In the genomic region with DNA sequence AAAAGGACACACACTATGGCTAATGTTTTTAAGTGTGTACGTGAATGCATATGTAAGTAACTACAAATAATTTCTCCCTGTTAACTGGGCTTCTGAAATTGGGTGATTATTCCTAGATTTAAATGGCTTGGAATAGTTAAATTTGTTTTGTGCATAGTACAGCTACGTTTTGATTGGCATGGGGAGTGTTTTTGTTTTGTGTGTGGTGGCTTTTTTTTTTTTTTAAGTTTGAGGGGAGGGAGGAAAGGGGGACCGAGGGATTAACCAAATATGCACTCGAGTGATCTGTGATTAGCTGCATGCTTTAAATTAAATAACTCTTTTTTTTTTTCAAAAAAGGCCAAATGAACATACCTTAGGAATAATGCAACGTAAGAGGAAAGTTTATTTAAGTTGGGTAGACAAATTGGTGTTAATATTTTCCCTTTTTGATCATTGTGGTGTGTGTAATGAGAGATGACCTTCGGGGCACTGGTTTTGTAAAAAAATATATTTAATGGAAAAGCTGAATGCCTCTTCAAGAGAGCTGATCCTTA, we compare ENCODE assay signal across 8 cellular contexts. TPM values are rescaled to one million over a fixed set of nuclear protein-coding genes. Genes with fewer than 3 reads are reported as not detected.
DNase-seq lines count a peak whose midpoint lies in the region; ATAC-seq and TF ChIP-seq lines count a peak whose summit lies in the region.

No MANE protein-coding gene starts in this region.

- H3K9me3 ChIP-seq in T-helper 17 cell (ENCODE audit: control insufficient read depth, low read length, poor library complexity, severe bottlenecking) (no peaks in the 10 kb centered on the region), skeletal muscle satellite cell (replicated peaks; ENCODE audit: low read length) (no peaks in the 10 kb centered on the region), mucosa of descending colon (no peaks in the 10 kb centered on the region)

- no peak overlapping the region for H2AFZ ChIP-seq in GM23338

- H3K36me3 Mint-ChIP-seq in GM23338 (ENCODE audit: low read depth), result peaks cover 57% of the 10 kb centered on the region
- no peaks in the 10 kb centered on the region for H3K36me3 Mint-ChIP-seq in T-helper 17 cell (ENCODE audit: low read depth)

- no peaks in the 10 kb centered on the region for H3K36me3 ChIP-seq in GM23338 (ENCODE audit: insufficient read depth)
- H3K36me3 ChIP-seq in skeletal muscle satellite cell (ENCODE audit: insufficient read depth, low read length), result no peaks in the 10 kb centered on the region
- no peaks in the 10 kb centered on the region for H3K36me3 ChIP-seq in mucosa of descending colon (ENCODE audit: low read depth)

- peaks cover 58% of the 10 kb centered on the region for H3K4me1 Mint-ChIP-seq in GM23338
- peaks cover 47% of the 10 kb centered on the region for H3K4me1 Mint-ChIP-seq in T-helper 17 cell

- H3K9me3 Mint-ChIP-seq in GM23338, result peaks cover 8% of the 10 kb centered on the region; the same call in 2 of the 3 replicates

- ATAC-seq in GM23338 (no peak), T-helper 17 cell (no peak), HG02759 (IDR thresholded peaks at IDR 0.05; ENCODE audit: unreplicated experiment) (no peak), HG03095 (IDR thresholded peaks at IDR 0.05; ENCODE audit: unreplicated experiment) (no peak), mucosa of descending colon (no peak)

- DNase-seq in GM23338 (ENCODE audit: low spot score) (no peak), T-helper 17 cell (no peak), foreskin fibroblast (no peak), RPMI8226 (no peak), mucosa of descending colon (no peak)

- no peaks in the 10 kb centered on the region for H3K9me2 ChIP-seq in GM23338 (ENCODE audit: insufficient read depth)

- peak overlapping the region; percentile 74 for H3K27ac ChIP-seq in GM23338 (ENCODE audit: low read depth)

- peak overlapping the region; percentile 98 for H3K9ac ChIP-seq in skeletal muscle satellite cell (ENCODE audit: low read depth, low read length)

- H3K4me3 ChIP-seq in GM23338 (peak overlapping the region; percentile 92), foreskin fibroblast (ENCODE audit: low read depth in 1 of 2, low read length in 2 of 2) (peak overlapping the region; percentile 57 to 86), skeletal muscle satellite cell (ENCODE audit: low read length) (peak overlapping the region; percentile 90), mucosa of descending colon (no peak overlapping the region)

- peaks cover 12% of the 10 kb centered on the region; the same call in 1 of the 2 replicates for H3F3A ChIP-seq in GM23338 (replicated peaks; ENCODE audit: low read depth)

- H3K27me3 Mint-ChIP-seq in GM23338 (ENCODE audit: insufficient read depth, low read depth, poor library complexity) (peaks cover 26% of the 10 kb centered on the region), T-helper 17 cell (no peaks in the 10 kb centered on the region)

- H3K79me2 ChIP-seq in GM23338 (replicated peaks; ENCODE audit: insufficient read depth), result peaks cover 77% of the 10 kb centered on the region

- H3K4me1 ChIP-seq in GM23338 (ENCODE audit: insufficient read depth) (peaks cover 42% of the 10 kb centered on the region), skeletal muscle satellite cell (ENCODE audit: control insufficient read depth, insufficient read depth, low read length) (peaks cover 21% of the 10 kb centered on the region), mucosa of descending colon (ENCODE audit: low read depth) (peaks cover 19% of the 10 kb centered on the region)

- intact Hi-C loops in mucosa of descending colon (cut with DNase I, micrococcal nuclease), result no loop called here

- peaks cover 52% of the 10 kb centered on the region for H4K20me1 ChIP-seq in GM23338 (replicated peaks; ENCODE audit: insufficient read depth)

- TF ChIP-seq CTCF in GM23338 (conservative IDR thresholded peaks at IDR 0.05; ENCODE audit: low read depth in 2 of 2) (no peak), foreskin fibroblast (IDR thresholded peaks at IDR 0.05; ENCODE audit: low read depth, low read length) (no peak), mucosa of descending colon (IDR thresholded peaks at IDR 0.05) (no peak)

- no peaks in the 10 kb centered on the region for H3K27me3 ChIP-seq in GM23338 (ENCODE audit: insufficient read depth)
- H3K27me3 ChIP-seq in skeletal muscle satellite cell (ENCODE audit: control insufficient read depth, insufficient read depth, low read length), result no peaks in the 10 kb centered on the region

- H3K27ac Mint-ChIP-seq in GM23338 (peak overlapping the region; percentile 97), T-helper 17 cell (peak overlapping the region; percentile 98)

- peak overlapping the region; percentile 87 for H3K4me2 ChIP-seq in GM23338
- peak overlapping the region; percentile 85 for H3K4me2 ChIP-seq in skeletal muscle satellite cell (ENCODE audit: low read length)

- peak overlapping the region; percentile 98 for H3K4me3 Mint-ChIP-seq in GM23338
- peak overlapping the region; percentile 99 for H3K4me3 Mint-ChIP-seq in T-helper 17 cell

TF ChIP-seq in GM23338, 12 proteins besides CTCF, POLR2A, EP300 and RAD21 (continues in another document):
- TF ChIP-seq, protein P1, sequence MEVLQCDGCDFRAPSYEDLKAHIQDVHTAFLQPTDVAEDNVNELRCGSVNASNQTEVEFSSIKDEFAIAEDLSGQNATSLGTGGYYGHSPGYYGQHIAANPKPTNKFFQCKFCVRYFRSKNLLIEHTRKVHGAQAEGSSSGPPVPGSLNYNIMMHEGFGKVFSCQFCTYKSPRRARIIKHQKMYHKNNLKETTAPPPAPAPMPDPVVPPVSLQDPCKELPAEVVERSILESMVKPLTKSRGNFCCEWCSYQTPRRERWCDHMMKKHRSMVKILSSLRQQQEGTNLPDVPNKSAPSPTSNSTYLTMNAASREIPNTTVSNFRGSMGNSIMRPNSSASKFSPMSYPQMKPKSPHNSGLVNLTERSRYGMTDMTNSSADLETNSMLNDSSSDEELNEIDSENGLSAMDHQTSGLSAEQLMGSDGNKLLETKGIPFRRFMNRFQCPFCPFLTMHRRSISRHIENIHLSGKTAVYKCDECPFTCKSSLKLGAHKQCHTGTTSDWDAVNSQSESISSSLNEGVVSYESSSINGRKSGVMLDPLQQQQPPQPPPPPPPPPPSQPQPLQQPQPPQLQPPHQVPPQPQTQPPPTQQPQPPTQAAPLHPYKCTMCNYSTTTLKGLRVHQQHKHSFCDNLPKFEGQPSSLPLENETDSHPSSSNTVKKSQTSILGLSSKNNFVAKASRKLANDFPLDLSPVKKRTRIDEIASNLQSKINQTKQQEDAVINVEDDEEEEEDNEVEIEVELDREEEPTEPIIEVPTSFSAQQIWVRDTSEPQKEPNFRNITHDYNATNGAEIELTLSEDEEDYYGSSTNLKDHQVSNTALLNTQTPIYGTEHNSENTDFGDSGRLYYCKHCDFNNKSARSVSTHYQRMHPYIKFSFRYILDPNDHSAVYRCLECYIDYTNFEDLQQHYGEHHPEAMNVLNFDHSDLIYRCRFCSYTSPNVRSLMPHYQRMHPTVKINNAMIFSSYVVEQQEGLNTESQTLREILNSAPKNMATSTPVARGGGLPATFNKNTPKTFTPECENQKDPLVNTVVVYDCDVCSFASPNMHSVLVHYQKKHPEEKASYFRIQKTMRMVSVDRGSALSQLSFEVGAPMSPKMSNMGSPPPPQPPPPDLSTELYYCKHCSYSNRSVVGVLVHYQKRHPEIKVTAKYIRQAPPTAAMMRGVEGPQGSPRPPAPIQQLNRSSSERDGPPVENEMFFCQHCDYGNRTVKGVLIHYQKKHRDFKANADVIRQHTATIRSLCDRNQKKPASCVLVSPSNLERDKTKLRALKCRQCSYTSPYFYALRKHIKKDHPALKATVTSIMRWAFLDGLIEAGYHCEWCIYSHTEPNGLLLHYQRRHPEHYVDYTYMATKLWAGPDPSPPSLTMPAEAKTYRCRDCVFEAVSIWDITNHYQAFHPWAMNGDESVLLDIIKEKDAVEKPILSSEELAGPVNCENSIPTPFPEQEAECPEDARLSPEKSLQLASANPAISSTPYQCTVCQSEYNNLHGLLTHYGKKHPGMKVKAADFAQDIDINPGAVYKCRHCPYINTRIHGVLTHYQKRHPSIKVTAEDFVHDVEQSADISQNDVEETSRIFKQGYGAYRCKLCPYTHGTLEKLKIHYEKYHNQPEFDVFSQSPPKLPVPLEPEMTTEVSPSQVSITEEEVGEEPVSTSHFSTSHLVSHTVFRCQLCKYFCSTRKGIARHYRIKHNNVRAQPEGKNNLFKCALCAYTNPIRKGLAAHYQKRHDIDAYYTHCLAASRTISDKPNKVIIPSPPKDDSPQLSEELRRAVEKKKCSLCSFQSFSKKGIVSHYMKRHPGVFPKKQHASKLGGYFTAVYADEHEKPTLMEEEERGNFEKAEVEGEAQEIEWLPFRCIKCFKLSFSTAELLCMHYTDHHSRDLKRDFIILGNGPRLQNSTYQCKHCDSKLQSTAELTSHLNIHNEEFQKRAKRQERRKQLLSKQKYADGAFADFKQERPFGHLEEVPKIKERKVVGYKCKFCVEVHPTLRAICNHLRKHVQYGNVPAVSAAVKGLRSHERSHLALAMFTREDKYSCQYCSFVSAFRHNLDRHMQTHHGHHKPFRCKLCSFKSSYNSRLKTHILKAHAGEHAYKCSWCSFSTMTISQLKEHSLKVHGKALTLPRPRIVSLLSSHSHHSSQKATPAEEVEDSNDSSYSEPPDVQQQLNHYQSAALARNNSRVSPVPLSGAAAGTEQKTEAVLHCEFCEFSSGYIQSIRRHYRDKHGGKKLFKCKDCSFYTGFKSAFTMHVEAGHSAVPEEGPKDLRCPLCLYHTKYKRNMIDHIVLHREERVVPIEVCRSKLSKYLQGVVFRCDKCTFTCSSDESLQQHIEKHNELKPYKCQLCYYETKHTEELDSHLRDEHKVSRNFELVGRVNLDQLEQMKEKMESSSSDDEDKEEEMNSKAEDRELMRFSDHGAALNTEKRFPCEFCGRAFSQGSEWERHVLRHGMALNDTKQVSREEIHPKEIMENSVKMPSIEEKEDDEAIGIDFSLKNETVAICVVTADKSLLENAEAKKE (CRISPR knock-in tag; IDR thresholded peaks at IDR 0.05), result no peak
- TF ChIP-seq ZNF114 (CRISPR knock-in tag; IDR thresholded peaks at IDR 0.05) (no peak), EZH2 (IDR thresholded peaks at IDR 0.05; ENCODE audit: low read depth, unreplicated experiment) (no peak), NANOG (IDR thresholded peaks at IDR 0.05; ENCODE audit: borderline replicate concordance) (no peak)
- TF ChIP-seq, protein P2, sequence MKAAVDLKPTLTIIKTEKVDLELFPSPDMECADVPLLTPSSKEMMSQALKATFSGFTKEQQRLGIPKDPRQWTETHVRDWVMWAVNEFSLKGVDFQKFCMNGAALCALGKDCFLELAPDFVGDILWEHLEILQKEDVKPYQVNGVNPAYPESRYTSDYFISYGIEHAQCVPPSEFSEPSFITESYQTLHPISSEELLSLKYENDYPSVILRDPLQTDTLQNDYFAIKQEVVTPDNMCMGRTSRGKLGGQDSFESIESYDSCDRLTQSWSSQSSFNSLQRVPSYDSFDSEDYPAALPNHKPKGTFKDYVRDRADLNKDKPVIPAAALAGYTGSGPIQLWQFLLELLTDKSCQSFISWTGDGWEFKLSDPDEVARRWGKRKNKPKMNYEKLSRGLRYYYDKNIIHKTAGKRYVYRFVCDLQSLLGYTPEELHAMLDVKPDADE (IDR thresholded peaks at IDR 0.05), result no peak

RNA-seq across cellular contexts. Expression of a gene that starts 1.4 kb away (rescaled TPM):
- total RNA-seq in GM23338 (2014; rRNA removed; shearing (Covaris generic)), result 177 and 196 TPM in 2 replicates
- 87.6 and 92.8 TPM in 2 replicates for polyA plus RNA-seq in GM23338 (2016; fragmentation: Nextera tagmentation; extraction: Ambion mirVana)
- total RNA-seq in T-helper 17 cell (10 to 100 TPM; 21.9 to 35.5 TPM), mucosa of descending colon (10 to 100 TPM; 10.6 to 11.8 (median 11.4) TPM)
- total RNA-seq in skeletal muscle satellite cell (2012; rRNA removed), result 12.2 and 14.2 TPM in 2 replicates
